ENCODE assay signal across 9 cellular contexts in the genomic region with DNA sequence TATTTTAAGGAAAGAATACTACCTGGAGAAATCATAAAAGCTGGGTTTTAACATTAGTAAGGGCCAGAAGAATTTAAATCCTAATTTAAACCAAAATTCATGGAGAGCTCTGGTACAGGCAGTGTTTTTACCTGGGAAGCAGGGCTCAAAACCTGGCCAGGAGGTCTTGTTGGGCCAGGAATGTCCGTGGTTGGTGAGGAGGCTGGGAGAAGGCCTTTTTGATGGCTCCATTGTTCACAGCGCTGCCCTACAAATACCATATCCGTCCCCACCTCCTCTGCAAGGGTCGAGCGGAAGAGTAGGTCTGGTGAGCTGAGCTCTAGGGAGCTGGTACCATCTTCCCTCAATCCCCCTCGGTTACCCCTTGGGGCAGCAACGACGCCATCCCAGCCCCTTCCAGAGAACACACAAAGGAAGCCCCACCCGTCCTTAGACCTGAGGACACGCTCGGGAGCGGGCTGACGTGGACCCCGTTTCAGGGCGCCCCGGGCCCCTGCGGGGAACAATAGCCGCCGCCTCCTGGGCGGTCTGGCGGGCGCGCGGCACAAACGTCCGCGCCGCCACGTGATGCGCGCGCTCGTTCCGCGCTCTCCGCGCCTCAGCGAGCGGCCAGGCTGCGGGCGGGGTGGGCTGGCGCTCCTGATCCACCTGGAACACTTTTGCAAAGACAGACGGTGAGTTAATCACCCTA. TPM values are rescaled to one million over a fixed set of nuclear protein-coding genes. Genes with fewer than 3 reads are reported as not detected.
A peak's percentile ranks its signal among the peaks of the same experiment; 100 is the strongest.
DNase-seq lines count a peak whose midpoint lies in the region; ATAC-seq and TF ChIP-seq lines count a peak whose summit lies in the region.
"Had no signal": no experiment of that assay in that cellular context is flagged by ENCODE, and none has a peak within 500 bp of the region (broad histone marks: within the 10 kb centered on the region; RNA-seq: fewer than 3 reads in every experiment).

No MANE protein-coding gene starts in this region.

- POLR2A ChIA-PET in CD4-positive, alpha-beta memory T cell (lab: Charles Lee; ENCODE audit: partially characterized antibody) = no interaction called here

- H3K4me1 Mint-ChIP-seq in endodermal cell = peaks cover 25% of the 10 kb centered on the region
- peaks cover 3 to 23% (median 8%) of the 10 kb centered on the region in 4 donors for H3K4me1 Mint-ChIP-seq in CD4-positive, alpha-beta memory T cell

- peaks cover 100% of the 10 kb centered on the region for H3K27me3 Mint-ChIP-seq in endodermal cell (ENCODE audit: insufficient read depth)
- peaks cover 59 to 66% of the 10 kb centered on the region in 2 donors for H3K27me3 Mint-ChIP-seq in CD4-positive, alpha-beta memory T cell

- peak; percentile 33 to 68 (median 46) for ATAC-seq in psoas muscle

- CTCF ChIA-PET in CD4-positive, alpha-beta memory T cell (lab: Charles Lee; ENCODE audit: partially characterized antibody) = no interaction called here

- peaks cover 100% of the 10 kb centered on the region for H3K27me3 ChIP-seq in endodermal cell (ENCODE audit: control insufficient read depth, insufficient read depth, low read length, poor library complexity, severe bottlenecking)
- H3K27me3 ChIP-seq in psoas muscle (ENCODE audit: insufficient read depth in 3 of 3, low read length in 2 of 3) = peaks cover 0 to 57% (median 7%) of the 10 kb centered on the region in 3 donors
- H3K27me3 ChIP-seq in CD4-positive, alpha-beta memory T cell (ENCODE audit: insufficient read depth, low read length) = peaks cover 68% of the 10 kb centered on the region

- H3K36me3 ChIP-seq in endodermal cell (ENCODE audit: control insufficient read depth, insufficient read depth, low read length) = no peaks in the 10 kb centered on the region
- H3K36me3 ChIP-seq in psoas muscle (ENCODE audit: insufficient read depth in 1 of 2, low read depth in 1 of 2) = no peaks in the 10 kb centered on the region
- no peaks in the 10 kb centered on the region for H3K36me3 ChIP-seq in CD4-positive, alpha-beta memory T cell (ENCODE audit: insufficient read depth, low read length)

- H3K27ac Mint-ChIP-seq in endodermal cell = no peak overlapping the region
- H3K27ac Mint-ChIP-seq in CD4-positive, alpha-beta memory T cell = no peak overlapping the region

- H3K4me3 ChIP-seq in endodermal cell (ENCODE audit: low read length) = peak overlapping the region; percentile 47
- H3K4me3 ChIP-seq in psoas muscle = peak overlapping the region; percentile 70
- H3K4me3 ChIP-seq in CD4-positive, alpha-beta memory T cell (ENCODE audit: low read length in 2 of 2) = no peak overlapping the region

- peak overlapping the region; percentile 56 for H3K4me3 Mint-ChIP-seq in endodermal cell
- peak overlapping the region in 3 of 8 donors; percentile 10 to 52 (median 22) for H3K4me3 Mint-ChIP-seq in CD4-positive, alpha-beta memory T cell

- no peaks in the 10 kb centered on the region for H3K9me3 Mint-ChIP-seq in endodermal cell
- H3K9me3 Mint-ChIP-seq in CD4-positive, alpha-beta memory T cell = peaks cover 0 to 2% (median under 1%) of the 10 kb centered on the region in 8 donors

- H3K4me1 ChIP-seq in endodermal cell (ENCODE audit: control insufficient read depth, insufficient read depth, low read length) (peaks cover 13% of the 10 kb centered on the region), psoas muscle (no peaks in the 10 kb centered on the region)
- H3K4me1 ChIP-seq in CD4-positive, alpha-beta memory T cell (ENCODE audit: insufficient read depth, low read length) = no peaks in the 10 kb centered on the region

- peak; percentile 45 for DNase-seq in GM03348 (ENCODE audit: low spot score)
- DNase-seq in NCI-H1417 treated with DMSO at 0.1 percent for 48 hours (lab: John Stamatoyannopoulos, UW) = peak; percentile 63
- DNase-seq in endodermal cell = peak; percentile 73
- DNase-seq in psoas muscle = no peak
- DNase-seq in CD4-positive, alpha-beta memory T cell = no peak
- no peak for DNase-seq in midbrain (lab: John Stamatoyannopoulos, UW)
- DNase-seq in NCI-H1694 treated with DMSO at 0.1 percent for 48 hours (lab: John Stamatoyannopoulos, UW) = no peak
- no peak for DNase-seq in GDM1 (lab: John Stamatoyannopoulos, UW)
- DNase-seq: NCI-H1092 treated with DMSO at 0.1 percent for 48 hours had no signal

- H3K9ac ChIP-seq in endodermal cell (ENCODE audit: extremely low read depth, low read length, poor library complexity, severe bottlenecking) = no peak overlapping the region

- H3K27ac ChIP-seq in endodermal cell (ENCODE audit: low read depth, low read length) (no peak overlapping the region), psoas muscle (peak overlapping the region; percentile 4)
- no peak overlapping the region for H3K27ac ChIP-seq in CD4-positive, alpha-beta memory T cell (ENCODE audit: low read depth, low read length)

- intact Hi-C loops in psoas muscle (cut with DNase I) = no loop called here
- intact Hi-C loops in CD4-positive, alpha-beta memory T cell (cut with micrococcal nuclease) = no loop called here

- H3K9me3 ChIP-seq in endodermal cell (ENCODE audit: control insufficient read depth, low read length) (no peaks in the 10 kb centered on the region), psoas muscle (no peaks in the 10 kb centered on the region)
- no peaks in the 10 kb centered on the region for H3K9me3 ChIP-seq in CD4-positive, alpha-beta memory T cell (ENCODE audit: control insufficient read depth in 1 of 2, low read length in 2 of 2)

- H3K36me3 Mint-ChIP-seq in endodermal cell (ENCODE audit: low read depth) = no peaks in the 10 kb centered on the region
- no peaks in the 10 kb centered on the region for H3K36me3 Mint-ChIP-seq in CD4-positive, alpha-beta memory T cell

- TF ChIP-seq CTCF in endodermal cell (conservative IDR thresholded peaks at IDR 0.05) = no peak
- no peak for TF ChIP-seq CTCF in psoas muscle (IDR thresholded peaks at IDR 0.05)

- WGBS in endodermal cell (ENCODE audit: insufficient coverage in 1 of 2, insufficient read length in 1 of 2), 2 experiments = 1 to 5% methylated on average over 7 to 43 of the region's 43 CpGs
- WGBS in psoas muscle, 3 donors = 8 to 12% (median 8%) methylated on average over 42 to 43 of the region's 43 CpGs

RNA-seq across cellular contexts. Expression of gene HOXD1, which starts 10.7 kb away (rescaled TPM):
- under 1 TPM; 0.18 TPM for total RNA-seq in endodermal cell
- polyA plus RNA-seq in endodermal cell (2013, experiment 1 of 2) = 1.5 TPM
- polyA plus RNA-seq in endodermal cell (2013, experiment 2 of 2) = 1.4 TPM
- total RNA-seq in psoas muscle = under 1 TPM in 1 of 4 donors, not detected in 3; 0.12 TPM
- polyA plus RNA-seq in psoas muscle = under 1 TPM; 0.14 to 0.79 (median 0.17) TPM
- total RNA-seq in CD4-positive, alpha-beta memory T cell = not detected
- polyA plus RNA-seq in CD4-positive, alpha-beta memory T cell = not detected

RNA-seq across cellular contexts. Expression of gene HOXD3, which starts 20.6 kb away (rescaled TPM):
- not detected for total RNA-seq in endodermal cell
- 4.2 TPM for polyA plus RNA-seq in endodermal cell (2013, experiment 1 of 2)
- 4.3 TPM for polyA plus RNA-seq in endodermal cell (2013, experiment 2 of 2)
- total RNA-seq in psoas muscle = 1 to 10 TPM in 2 of 4 donors, under 1 TPM in 2; 0.71 to 3.8 (median 1.3) TPM
- polyA plus RNA-seq in psoas muscle = 1 to 10 TPM in 2 of 3 donors, under 1 TPM in 1; 0.64 to 1.9 (median 1.1) TPM
- total RNA-seq in CD4-positive, alpha-beta memory T cell = not detected
- polyA plus RNA-seq in CD4-positive, alpha-beta memory T cell = not detected

RNA-seq across cellular contexts. Expression of gene HOXD4, which starts 26.4 kb away (rescaled TPM):
- not detected for total RNA-seq in endodermal cell
- polyA plus RNA-seq in endodermal cell (2013, experiment 1 of 2) = 23.7 TPM
- 13.2 TPM for polyA plus RNA-seq in endodermal cell (2013, experiment 2 of 2)
- total RNA-seq in psoas muscle = 1 to 10 TPM in 3 of 4 donors, under 1 TPM in 1; 0.26 to 4.1 (median 1.4) TPM
- polyA plus RNA-seq in psoas muscle = 1 to 10 TPM; 1.1 to 1.4 (median 1.2) TPM
- total RNA-seq in CD4-positive, alpha-beta memory T cell = not detected
- not detected for polyA plus RNA-seq in CD4-positive, alpha-beta memory T cell

RNA-seq across cellular contexts. Expression of gene HOXD8, which starts 48.2 kb away (rescaled TPM):
- total RNA-seq in endodermal cell = not detected
- 3.6 TPM for polyA plus RNA-seq in endodermal cell (2013, experiment 1 of 2)
- 2.2 TPM for polyA plus RNA-seq in endodermal cell (2013, experiment 2 of 2)
- 10 to 100 TPM in 2 of 4 donors, 1 to 10 TPM in 2; 3.3 to 15.9 (median 9.1) TPM for total RNA-seq in psoas muscle
- polyA plus RNA-seq in psoas muscle = 10 to 100 TPM in 2 of 3 donors, 1 to 10 TPM in 1; 8.2 to 52.5 (median 12.9) TPM
- not detected for total RNA-seq in CD4-positive, alpha-beta memory T cell
- polyA plus RNA-seq in CD4-positive, alpha-beta memory T cell = not detected

RNA-seq across cellular contexts. Expression of gene HOXD9, which starts 55.2 kb away (rescaled TPM):
- total RNA-seq in endodermal cell (not detected), psoas muscle (1 to 10 TPM in 2 of 4 donors, under 1 TPM in 2; 0.43 to 4.4 (median 2.4) TPM)
- 5.2 TPM for polyA plus RNA-seq in endodermal cell (2013, experiment 1 of 2)
- 2.4 TPM for polyA plus RNA-seq in endodermal cell (2013, experiment 2 of 2)
- 1 to 10 TPM; 1.4 to 4.1 (median 1.7) TPM for polyA plus RNA-seq in psoas muscle
- not detected for total RNA-seq in CD4-positive, alpha-beta memory T cell
- polyA plus RNA-seq in CD4-positive, alpha-beta memory T cell = not detected

Comparison
In these comparisons a context has a peak if more than half of its experiments do, and no peak if none do; other contexts are left out.
1. DNase-seq: peak in GM03348 (single experiment), NCI-H1417 treated with DMSO at 0.1 percent for 48 hours (single experiment) and endodermal cell (single experiment); none in psoas muscle (0 of 2), CD4-positive, alpha-beta memory T cell (0 of 5), midbrain (single experiment), NCI-H1694 treated with DMSO at 0.1 percent for 48 hours (single experiment) and GDM1 (single experiment).
2. H3K4me3 ChIP-seq: peak in endodermal cell (single experiment) and psoas muscle (single experiment); none in CD4-positive, alpha-beta memory T cell (0 of 2).